8 cellular contexts compared by ENCODE assay signal in genomic region chr15:22838292-22839042, GRCh38. TPM values are rescaled to one million over a fixed set of nuclear protein-coding genes. Genes with fewer than 3 reads are reported as not detected.
A peak's percentile ranks its signal among the peaks of the same experiment; 100 is the strongest.
DNase-seq lines count a peak whose midpoint lies in the region; FAIRE-seq and TF ChIP-seq lines count a peak whose summit lies in the region.

NIPA2 (plus strand) TSS chr15:22838666; CDS start chr15:22851732, 13,066 bp downstream.

- CTCF ChIA-PET in activated naive CD4-positive, alpha-beta T cell treated with anti-CD3 and anti-CD28 coated beads for 36 hours (lab: Charles Lee) = interaction anchor here (1.3 kb wide), 1 partner anchor 198 kb away, joined by 5 read pairs; no protein-coding TSS in a partner anchor

- H3K27me3 Mint-ChIP-seq in activated naive CD4-positive, alpha-beta T cell treated with anti-CD3 and anti-CD28 coated beads for 36 hours (ENCODE audit: low read depth) = no peaks in the 10 kb centered on the region

- peak within 1 kb of the TSS; percentile 90 for H3K27ac Mint-ChIP-seq in activated naive CD4-positive, alpha-beta T cell treated with anti-CD3 and anti-CD28 coated beads for 36 hours

- H3K9me3 ChIP-seq in neutrophil = no peaks in the 10 kb centered on the region

- no peaks in the 10 kb centered on the region for H3K9me3 Mint-ChIP-seq in activated naive CD4-positive, alpha-beta T cell treated with anti-CD3 and anti-CD28 coated beads for 36 hours

- H3K27me3 ChIP-seq in neutrophil = no peaks in the 10 kb centered on the region

- peak within 1 kb of the TSS; percentile 95 for H3K4me3 Mint-ChIP-seq in activated naive CD4-positive, alpha-beta T cell treated with anti-CD3 and anti-CD28 coated beads for 36 hours

- H3K36me3 Mint-ChIP-seq in activated naive CD4-positive, alpha-beta T cell treated with anti-CD3 and anti-CD28 coated beads for 36 hours (ENCODE audit: low read depth) = peaks cover 22% of the 10 kb centered on the region

- peaks cover 4% of the 10 kb centered on the region for H3K36me3 ChIP-seq in neutrophil

- intact Hi-C loops in activated naive CD4-positive, alpha-beta T cell treated with anti-CD3 and anti-CD28 coated beads for 36 hours (cut with micrococcal nuclease) = loop anchor here (1.0 to 10.0 kb wide), 4 partner anchors 59 to 201 kb away; partner anchors contain the start of gene TUBGCP5

- peaks cover 40 to 44% of the 10 kb centered on the region in 2 experiments for H3K4me1 ChIP-seq in neutrophil (ENCODE audit: control insufficient read depth in 1 of 2, insufficient read depth in 1 of 2, low read depth in 1 of 2, low read length in 1 of 2)

- H3K4me3 ChIP-seq in HFF-Myc (replicated peaks; ENCODE audit: low read depth, low read length) (peak within 1 kb of the TSS; percentile 87), neutrophil (ENCODE audit: low read depth in 1 of 2, low read length in 1 of 2) (peak within 1 kb of the TSS; percentile 90 to 98)

- TF ChIP-seq CTCF in HFF-Myc (IDR thresholded peaks at IDR 0.05; ENCODE audit: low read depth, low read length, missing control alignments) = no peak
- peak; percentile 45 for TF ChIP-seq CTCF in neutrophil (IDR thresholded peaks at IDR 0.05)

- no peak for FAIRE-seq in frontal cortex (lab: Jason Lieb, UNC)

- DNase-seq in GM03348 (ENCODE audit: low spot score) (peak; percentile 99), HFF-Myc (ENCODE audit: extremely low read depth, low read depth) (peak; percentile 88), NAMALWA (ENCODE audit: low spot score) (peak; percentile 97), SK-N-DZ (ENCODE audit: low spot score) (peak; percentile 97), frontal cortex (ENCODE audit: low spot score in 2 of 2) (peak; percentile 95 to 96), substantia nigra (lab: John Stamatoyannopoulos, UW) (peak; percentile 75 to 98 (median 95))
- DNase-seq in activated naive CD4-positive, alpha-beta T cell treated with anti-CD3 and anti-CD28 coated beads for 36 hours = peak; percentile 97

- peaks cover 24% of the 10 kb centered on the region for H3K4me1 Mint-ChIP-seq in activated naive CD4-positive, alpha-beta T cell treated with anti-CD3 and anti-CD28 coated beads for 36 hours (ENCODE audit: low read depth)

- peak within 1 kb of the TSS; percentile 99 for H3K27ac ChIP-seq in neutrophil
- H3K27ac ChIP-seq in substantia nigra (ENCODE audit: low read depth, low read length, poor library complexity, severe bottlenecking) = peak within 1 kb of the TSS; percentile 92

RNA-seq across cellular contexts. Expression of gene NIPA2, which starts in this region (rescaled TPM):
- polyA plus RNA-seq in SK-N-DZ (2014; cell fraction: cytosol; rRNA removed) = 68.9 and 82.1 TPM in 2 replicates
- polyA plus RNA-seq in SK-N-DZ (2014; cell fraction: nucleus; rRNA removed) = 28.6 and 31.1 TPM in 2 replicates
- total RNA-seq in activated naive CD4-positive, alpha-beta T cell treated with anti-CD3 and anti-CD28 coated beads for 36 hours = 10 to 100 TPM; 47.0 to 47.9 TPM
- total RNA-seq in frontal cortex = 45.2 TPM

Comparison
In these comparisons a context has a peak if more than half of its experiments do, and no peak if none do; other contexts are left out.
1. Peak in every context shown above with its lines: DNase-seq, H3K4me3 ChIP-seq and H3K27ac ChIP-seq.